ENCODE assay signal across 16 cellular contexts in genomic region chr14:89858084-89858483, GRCh38.
DNase-seq lines count a peak whose midpoint lies in the region; ATAC-seq, FAIRE-seq and TF ChIP-seq lines count a peak whose summit lies in the region.
"Had no signal": no experiment of that assay in that cellular context is flagged by ENCODE, and none has a peak within 500 bp of the region (broad histone marks: within the 10 kb centered on the region; RNA-seq: fewer than 3 reads in every experiment).

No MANE protein-coding gene starts in this region.

- H2AFZ ChIP-seq in HepG2 (ENCODE audit: low read length): no peak overlapping the region

- H3K36me3 ChIP-seq in small intestine (ENCODE audit: control insufficient read depth in 2 of 2, insufficient read depth in 2 of 2, low read length in 2 of 2): no peaks in the 10 kb centered on the region
- H3K36me3 ChIP-seq in HepG2 (replicated peaks in 1 of 2; ENCODE audit: control insufficient read depth in 1 of 2, insufficient read depth in 2 of 2, low read length in 2 of 2): no peaks in the 10 kb centered on the region; a peak in 1 of 5 replicates
- H3K36me3 ChIP-seq: SJCRH30 had no signal

- no peak overlapping the region for H3K4me2 ChIP-seq in HepG2 (ENCODE audit: low read depth, low read length)

- no peaks in the 10 kb centered on the region for H3K79me2 ChIP-seq in HepG2 (ENCODE audit: insufficient read depth, low read length)

- no peak overlapping the region for H3K9ac ChIP-seq in HepG2 (ENCODE audit: insufficient read depth, low read depth, low read length)

- BruUV-seq in HepG2 (replicated peaks; lab: Mats Ljungman, UMichigan): no TSS peak

- TF ChIP-seq RAD21 in HepG2 (CRISPR knock-in tag; IDR thresholded peaks at IDR 0.05): no peak

- 29 to 70% (median 54%) methylated on average over 4 of the region's 4 CpGs for WGBS in small intestine, 3 donors
- 75% methylated on average over 4 of the region's 4 CpGs for WGBS in HepG2 (ENCODE audit: low lambda C conversion rate)

- H3K27me3 ChIP-seq in small intestine (ENCODE audit: control insufficient read depth in 2 of 2, insufficient read depth in 2 of 2, low read length in 2 of 2) (no peaks in the 10 kb centered on the region), HepG2 (ENCODE audit: control insufficient read depth in 1 of 2, insufficient read depth in 2 of 2, low read length in 2 of 2) (no peaks in the 10 kb centered on the region; a peak in 1 of 5 replicates)
- H3K27me3 ChIP-seq: SJCRH30 had no signal

- FAIRE-seq in small intestine (lab: Jason Lieb, UNC) (no peak), HepG2 (lab: Jason Lieb, UNC) (no peak)
- FAIRE-seq: H54 had no signal

- no peaks in the 10 kb centered on the region for H4K20me1 ChIP-seq in HepG2 (ENCODE audit: insufficient read depth, low read length)

- H3K9me3 ChIP-seq in small intestine (ENCODE audit: control insufficient read depth, low read depth) (no peaks in the 10 kb centered on the region), HepG2 (ENCODE audit: low read length) (peaks cover 4% of the 10 kb centered on the region; the same call in 1 of the 2 replicates)
- H3K9me3 ChIP-seq: SJCRH30 had no signal

- POLR2A ChIA-PET in HepG2 (lab: Yijun Ruan, JAX): no interaction called here

- CTCF ChIA-PET in HepG2 (lab: Yijun Ruan, JAX; ENCODE audit: low intra/inter-chr PET ratio, low total read pairs): no interaction called here

- TF ChIP-seq CTCF in VCaP (conservative IDR thresholded peaks at IDR 0.05): no peak
- no peak for TF ChIP-seq CTCF in fibroblast of villous mesenchyme (IDR thresholded peaks at IDR 0.05; ENCODE audit: insufficient read depth, low read depth, low read length)
- TF ChIP-seq CTCF in HepG2 (CRISPR knock-in tag; IDR thresholded peaks at IDR 0.05): no peak

- in situ Hi-C loops in HepG2 (cut with HindIII; ENCODE audit: extremely low pct_ligation_motif_present, low pct_unique_long_range_greater_than_20kb): no loop called here

- H3K4me3 ChIP-seq in fibroblast of villous mesenchyme (ENCODE audit: low read depth, low read length) (no peak overlapping the region), small intestine (ENCODE audit: low read depth in 1 of 2, low read length in 2 of 2) (no peak overlapping the region), HepG2 (replicated peaks in 1 of 3; ENCODE audit: insufficient read depth in 1 of 3, low read depth in 2 of 3, low read length in 3 of 3) (no peak overlapping the region)
- H3K4me3 ChIP-seq: SJCRH30 had no signal

- intact Hi-C loops in HepG2 (cut with micrococcal nuclease; ENCODE audit: unreplicated experiment): no loop called here

- peak; percentile 17 for DNase-seq in HPDE6-E6E7 (ENCODE audit: extremely low spot score)
- peak; percentile 54 for DNase-seq in fibroblast of villous mesenchyme (ENCODE audit: low read depth)
- DNase-seq in small intestine: peak; percentile 85
- no peak for DNase-seq in HepG2 (ENCODE audit: low spot score)
- DNase-seq in NCI-H2107 treated with DMSO at 0.1 percent for 48 hours (lab: John Stamatoyannopoulos, UW; ENCODE audit: unreplicated experiment): no peak
- DNase-seq: DMS 273 treated with DMSO at 0.1 percent for 48 hours, Karpas-422, NCI-H1417, NCI-H1930, NCI-H510A, NCI-H774, RPMI8226, SJCRH30 had no signal

- H3K27ac ChIP-seq in VCaP: peak overlapping the region; percentile 68
- H3K27ac ChIP-seq in small intestine (ENCODE audit: low read depth in 1 of 2, low read length in 1 of 2): peak overlapping the region in 1 of 2 donors; percentile 45
- H3K27ac ChIP-seq in HepG2 (ENCODE audit: extremely low read length, insufficient read depth, low read length): no peak overlapping the region
- H3K27ac ChIP-seq: SJCRH30 had no signal

- H3K4me1 ChIP-seq in small intestine (ENCODE audit: control insufficient read depth in 2 of 2, insufficient read depth in 1 of 2, low read depth in 1 of 2, low read length in 1 of 2) (no peaks in the 10 kb centered on the region), HepG2 (ENCODE audit: insufficient read depth, low read length) (no peaks in the 10 kb centered on the region)
- H3K4me1 ChIP-seq: SJCRH30 had no signal

- TF ChIP-seq POLR2A in HepG2 (IDR thresholded peaks at IDR 0.05; ENCODE audit: insufficient read depth in 1 of 2, low read depth in 2 of 2, low read length in 2 of 2): no peak

- TF ChIP-seq EP300 in HepG2 (IDR thresholded peaks at IDR 0.05; ENCODE audit: low read depth in 2 of 2, low read length in 2 of 2) (no peak), HepG2 (CRISPR knock-in tag; IDR thresholded peaks at IDR 0.05; ENCODE audit: borderline replicate concordance) (no peak)

- ATAC-seq in HepG2 (no peak), HG02885 (IDR thresholded peaks at IDR 0.05; ENCODE audit: poor library complexity, unreplicated experiment) (no peak)

TF ChIP-seq in HepG2, 621 proteins besides CTCF, POLR2A, EP300 and RAD21 (continues in another document):
- TF ChIP-seq NFAT5 (CRISPR knock-in tag; IDR thresholded peaks at IDR 0.05) (no peak), HNRNPLL (IDR thresholded peaks at IDR 0.05; ENCODE audit: low read depth, low read length, poor library complexity, severe bottlenecking) (no peak), ZNF660 (CRISPR knock-in tag; IDR thresholded peaks at IDR 0.05; ENCODE audit: borderline replicate concordance, low read depth) (no peak), ZNF644 (CRISPR knock-in tag; IDR thresholded peaks at IDR 0.05; ENCODE audit: low read depth) (no peak), GLI4 (CRISPR knock-in tag; IDR thresholded peaks at IDR 0.05; ENCODE audit: borderline replicate concordance) (no peak), LCORL (IDR thresholded peaks at IDR 0.05) (no peak), LCORL (CRISPR knock-in tag; IDR thresholded peaks at IDR 0.05) (no peak), CHD4 (IDR thresholded peaks at IDR 0.05; ENCODE audit: borderline replicate concordance, low read length) (no peak), LRRFIP1 (CRISPR knock-in tag; conservative IDR thresholded peaks at IDR 0.05) (no peak), RFX5 (IDR thresholded peaks at IDR 0.05; ENCODE audit: low read depth, low read length) (no peak), E2F1 (CRISPR knock-in tag; IDR thresholded peaks at IDR 0.05) (no peak), ZNF30 (CRISPR knock-in tag; IDR thresholded peaks at IDR 0.05) (no peak)

Comparison
In these comparisons a context has a peak if more than half of its experiments do, and no peak if none do; other contexts are left out.
1. DNase-seq: peak in HPDE6-E6E7 (single experiment), fibroblast of villous mesenchyme (single experiment) and small intestine (single experiment); none in HepG2 (single experiment) and NCI-H2107 treated with DMSO at 0.1 percent for 48 hours (single experiment).